Comparison of ENCODE assay signal across 11 cellular contexts in genomic region chr15:90154861-90155626, GRCh38. TPM values are rescaled to one million over a fixed set of nuclear protein-coding genes. Genes with fewer than 3 reads are reported as not detected.
DNase-seq lines count a peak whose midpoint lies in the region; ATAC-seq, FAIRE-seq and TF ChIP-seq lines count a peak whose summit lies in the region.
"Had no signal": no experiment of that assay in that cellular context is flagged by ENCODE, and none has a peak within 500 bp of the region (broad histone marks: within the 10 kb centered on the region; RNA-seq: fewer than 3 reads in every experiment).

No MANE protein-coding gene starts in this region.

- peak overlapping the region; percentile 15; the same call in 1 of the 2 replicates for H3K4me2 ChIP-seq in PC-9

- TF ChIP-seq EP300 in esophagus muscularis mucosa (IDR thresholded peaks at IDR 0.05): no peak

- H3K9me2 ChIP-seq in PC-9 (ENCODE audit: insufficient read depth): no peaks in the 10 kb centered on the region

- TF ChIP-seq POLR2A in esophagus muscularis mucosa (IDR thresholded peaks at IDR 0.05; ENCODE audit: low read depth): no peak

- no peak for FAIRE-seq in D721Med (lab: Jason Lieb, UNC)

- H3K27ac Mint-ChIP-seq in activated CD8-positive, alpha-beta T cell treated with anti-CD3 and anti-CD28 coated beads, Interleukin-2, amount 10 ng/mL, durations not matched to agents 7 days and 5 days: no peak overlapping the region

- POLR2A ChIA-PET in PC-9 (lab: Charles Lee; ENCODE audit: unreplicated experiment): no interaction called here
- POLR2A ChIA-PET in activated CD8-positive, alpha-beta T cell treated with anti-CD3 and anti-CD28 coated beads, Interleukin-2, amount 10 ng/mL, durations not matched to agents 7 days and 5 days (lab: Charles Lee): no interaction called here

- H3K27ac ChIP-seq in PC-9 (no peak overlapping the region), esophagus muscularis mucosa (replicated peaks in 1 of 4) (peak overlapping the region; percentile 55 to 75 (median 68))

- WGBS in esophagus muscularis mucosa: 54% methylated on average over 16 of the region's 16 CpGs

- no peak overlapping the region for H3K4me3 Mint-ChIP-seq in activated CD8-positive, alpha-beta T cell treated with anti-CD3 and anti-CD28 coated beads, Interleukin-2, amount 10 ng/mL, durations not matched to agents 7 days and 5 days

- BruUV-seq in PC-9 (replicated peaks; lab: Mats Ljungman, UMichigan): no TSS peak

- peaks cover 5% of the 10 kb centered on the region for H3K27me3 Mint-ChIP-seq in activated CD8-positive, alpha-beta T cell treated with anti-CD3 and anti-CD28 coated beads, Interleukin-2, amount 10 ng/mL, durations not matched to agents 7 days and 5 days (ENCODE audit: low read depth)

- peaks cover 26% of the 10 kb centered on the region for H3F3A ChIP-seq in PC-9 (ENCODE audit: insufficient read depth, low read depth)

- no peaks in the 10 kb centered on the region; the same call in 1 of the 2 replicates for H3K79me2 ChIP-seq in PC-9 (ENCODE audit: low read depth)

- no peaks in the 10 kb centered on the region for H3K9me3 Mint-ChIP-seq in activated CD8-positive, alpha-beta T cell treated with anti-CD3 and anti-CD28 coated beads, Interleukin-2, amount 10 ng/mL, durations not matched to agents 7 days and 5 days (ENCODE audit: insufficient read depth)

- H3K27me3 ChIP-seq in PC-9 (ENCODE audit: insufficient read depth, low read depth) (no peaks in the 10 kb centered on the region), esophagus muscularis mucosa (no peaks in the 10 kb centered on the region)

- no peak overlapping the region for H3K4me3 ChIP-seq in PC-9
- no peak overlapping the region for H3K4me3 ChIP-seq in esophagus muscularis mucosa

- TF ChIP-seq CTCF in PC-9 (conservative IDR thresholded peaks at IDR 0.05): no peak
- peak in 2 of 3 experiments; percentile 35 to 47 for TF ChIP-seq CTCF in esophagus muscularis mucosa (IDR thresholded peaks at IDR 0.05)
- TF ChIP-seq CTCF in D721Med (IDR thresholded peaks at IDR 0.05; ENCODE audit: insufficient read depth, missing control alignments): no peak

- H3K4me1 Mint-ChIP-seq in activated CD8-positive, alpha-beta T cell treated with anti-CD3 and anti-CD28 coated beads, Interleukin-2, amount 10 ng/mL, durations not matched to agents 7 days and 5 days (ENCODE audit: low read depth): peaks cover 16% of the 10 kb centered on the region

- H4K20me1 ChIP-seq in PC-9 (ENCODE audit: insufficient read depth): no peaks in the 10 kb centered on the region

- DNase-seq in GM03348 (ENCODE audit: low spot score): peak; percentile 55
- peak in 1 of 2 experiments; percentile 81 for DNase-seq in PC-9
- no peak for DNase-seq in esophagus muscularis mucosa (ENCODE audit: extremely low spot score)
- DNase-seq in renal cortical epithelial cell (ENCODE audit: low read depth): peak; percentile 50
- DNase-seq in islet precursor cell: no peak
- DNase-seq in D721Med (ENCODE audit: insufficient read length, low spot score): no peak
- DNase-seq in NCI-H146 (lab: John Stamatoyannopoulos, UW): no peak
- no peak for DNase-seq in activated CD8-positive, alpha-beta T cell treated with anti-CD3 and anti-CD28 coated beads, Interleukin-2, amount 10 ng/mL, durations not matched to agents 7 days and 5 days
- DNase-seq: cortex of kidney, NCI-H1092 treated with DMSO at 0.1 percent for 48 hours, retina had no signal

- H3K4me1 ChIP-seq in PC-9 (replicated peaks; ENCODE audit: insufficient read depth): peaks cover 48% of the 10 kb centered on the region
- H3K4me1 ChIP-seq in esophagus muscularis mucosa: peaks cover 19 to 67% (median 60%) of the 10 kb centered on the region in 4 donors

- CTCF ChIA-PET in PC-9 (lab: Charles Lee): no interaction called here
- CTCF ChIA-PET in activated CD8-positive, alpha-beta T cell treated with anti-CD3 and anti-CD28 coated beads, Interleukin-2, amount 10 ng/mL, durations not matched to agents 7 days and 5 days (lab: Charles Lee): no interaction called here

- H2AFZ ChIP-seq in PC-9: no peak overlapping the region

- intact Hi-C loops in PC-9 (cut with micrococcal nuclease; ENCODE audit: unreplicated experiment) (loop anchor here (5.0 kb wide), 1 partner anchor 58 kb away; no protein-coding TSS in a partner anchor), esophagus muscularis mucosa (cut with DNase I) (no loop called here)

- H3K36me3 Mint-ChIP-seq in activated CD8-positive, alpha-beta T cell treated with anti-CD3 and anti-CD28 coated beads, Interleukin-2, amount 10 ng/mL, durations not matched to agents 7 days and 5 days (ENCODE audit: low read depth): no peaks in the 10 kb centered on the region

- no peak for ATAC-seq in activated CD8-positive, alpha-beta T cell treated with anti-CD3 and anti-CD28 coated beads, Interleukin-2, amount 10 ng/mL, durations not matched to agents 7 days and 5 days

- H3K36me3 ChIP-seq in PC-9 (ENCODE audit: low read depth) (no peaks in the 10 kb centered on the region), esophagus muscularis mucosa (no peaks in the 10 kb centered on the region)

- H3K9me3 ChIP-seq in PC-9 (ENCODE audit: insufficient read depth, low read depth) (no peaks in the 10 kb centered on the region), esophagus muscularis mucosa (no peaks in the 10 kb centered on the region)

RNA-seq across cellular contexts. Expression of gene SEMA4B, which starts 46.1 kb away (rescaled TPM):
- 63.6 and 70.7 TPM in 2 replicates for total RNA-seq in PC-9 (2021)
- 10 to 100 TPM; 30.7 to 68.3 (median 43.4) TPM for total RNA-seq in esophagus muscularis mucosa
- total RNA-seq in renal cortical epithelial cell: 26.6 and 154 TPM in 2 replicates
- 10 to 100 TPM in 1 of 2 experiments, 1 to 10 TPM in 1; 8.6 to 11.2 TPM for total RNA-seq in activated CD8-positive, alpha-beta T cell treated with anti-CD3 and anti-CD28 coated beads, Interleukin-2, amount 10 ng/mL, durations not matched to agents 7 days and 5 days

RNA-seq across cellular contexts. Expression of gene IDH2, which starts 52.8 kb away (rescaled TPM):
- total RNA-seq in PC-9 (2021): 87.9 and 96.7 TPM in 2 replicates
- total RNA-seq in esophagus muscularis mucosa: 100 to 1,000 TPM; 119 to 228 (median 171) TPM
- total RNA-seq in renal cortical epithelial cell: 160 and 174 TPM in 2 replicates
- 100 to 1,000 TPM; 291 to 301 TPM for total RNA-seq in activated CD8-positive, alpha-beta T cell treated with anti-CD3 and anti-CD28 coated beads, Interleukin-2, amount 10 ng/mL, durations not matched to agents 7 days and 5 days

Comparison
In these comparisons a context has a peak if more than half of its experiments do, and no peak if none do; other contexts are left out.
1. DNase-seq: peak in GM03348 (single experiment) and renal cortical epithelial cell (single experiment); none in esophagus muscularis mucosa (single experiment), islet precursor cell (single experiment), D721Med (single experiment), NCI-H146 (single experiment) and activated CD8-positive, alpha-beta T cell treated with anti-CD3 and anti-CD28 coated beads, Interleukin-2, amount 10 ng/mL, durations not matched to agents 7 days and 5 days (single experiment).
2. CTCF ChIP-seq: peak in esophagus muscularis mucosa (2 of 3); none in PC-9 (single experiment) and D721Med (single experiment).